Comparison of ENCODE assay signal across 13 cellular contexts in genomic region chr7:6725003-6725402, GRCh38. TPM values are rescaled to one million over a fixed set of nuclear protein-coding genes. Genes with fewer than 3 reads are reported as not detected.
DNase-seq lines count a peak whose midpoint lies in the region; ATAC-seq and TF ChIP-seq lines count a peak whose summit lies in the region.
"Had no signal": no experiment of that assay in that cellular context is flagged by ENCODE, and none has a peak within 500 bp of the region (broad histone marks: within the 10 kb centered on the region; RNA-seq: fewer than 3 reads in every experiment).

No MANE protein-coding gene starts in this region.

- no peak overlapping the region for H3K4me3 Mint-ChIP-seq in activated T-helper 2 cell treated with anti-CD3 and anti-CD28 coated beads, Interferon-gamma antibody, Interleukin-2, Interleukin-4, amounts not matched to agents 10 μg/mL and 5 μg/mL and 100 μg/mL, durations not matched to agents 14 hours and 24 hours and 36 hours (ENCODE audit: low read depth)
- H3K4me3 Mint-ChIP-seq in glutamatergic neuron (ENCODE audit: unreplicated experiment) = no peak overlapping the region
- H3K4me3 Mint-ChIP-seq: activated T-cell treated with anti-CD3 and anti-CD28 coated beads, Interleukin-2, amount 50 U/mL, for 24 hours had no signal

- peaks cover 12% of the 10 kb centered on the region for H3K9me3 Mint-ChIP-seq in activated T-helper 2 cell treated with anti-CD3 and anti-CD28 coated beads, Interferon-gamma antibody, Interleukin-2, Interleukin-4, amounts not matched to agents 10 μg/mL and 5 μg/mL and 100 μg/mL, durations not matched to agents 14 hours and 24 hours and 36 hours
- peaks cover 2% of the 10 kb centered on the region for H3K9me3 Mint-ChIP-seq in glutamatergic neuron (ENCODE audit: unreplicated experiment)

- H3K36me3 Mint-ChIP-seq in activated T-helper 2 cell treated with anti-CD3 and anti-CD28 coated beads, Interferon-gamma antibody, Interleukin-2, Interleukin-4, amounts not matched to agents 10 μg/mL and 5 μg/mL and 100 μg/mL, durations not matched to agents 14 hours and 24 hours and 36 hours (ENCODE audit: low read depth) = peaks cover 12% of the 10 kb centered on the region
- no peaks in the 10 kb centered on the region for H3K36me3 Mint-ChIP-seq in glutamatergic neuron (ENCODE audit: unreplicated experiment)

- peaks cover 8% of the 10 kb centered on the region for H3K27me3 Mint-ChIP-seq in activated T-helper 2 cell treated with anti-CD3 and anti-CD28 coated beads, Interferon-gamma antibody, Interleukin-2, Interleukin-4, amounts not matched to agents 10 μg/mL and 5 μg/mL and 100 μg/mL, durations not matched to agents 14 hours and 24 hours and 36 hours (ENCODE audit: low read depth)
- H3K27me3 Mint-ChIP-seq in glutamatergic neuron (ENCODE audit: unreplicated experiment) = peaks cover 2% of the 10 kb centered on the region

- intact Hi-C loops in activated T-helper 2 cell treated with anti-CD3 and anti-CD28 coated beads, Interferon-gamma antibody, Interleukin-2, Interleukin-4, amounts not matched to agents 10 μg/mL and 5 μg/mL and 100 μg/mL, durations not matched to agents 14 hours and 24 hours and 36 hours (cut with micrococcal nuclease) = no loop called here

- ATAC-seq in GM19452 (IDR thresholded peaks at IDR 0.05; ENCODE audit: unreplicated experiment) = peak; percentile 64
- ATAC-seq in HG03064 (IDR thresholded peaks at IDR 0.05; ENCODE audit: low read depth, unreplicated experiment) = peak; percentile 56

- no peak overlapping the region for H3K27ac Mint-ChIP-seq in activated T-helper 2 cell treated with anti-CD3 and anti-CD28 coated beads, Interferon-gamma antibody, Interleukin-2, Interleukin-4, amounts not matched to agents 10 μg/mL and 5 μg/mL and 100 μg/mL, durations not matched to agents 14 hours and 24 hours and 36 hours
- no peak overlapping the region for H3K27ac Mint-ChIP-seq in glutamatergic neuron (ENCODE audit: unreplicated experiment)
- H3K27ac Mint-ChIP-seq: activated T-cell treated with anti-CD3 and anti-CD28 coated beads, Interleukin-2, amount 50 U/mL, for 24 hours had no signal

- DNase-seq in GDM1 (lab: John Stamatoyannopoulos, UW) (peak; percentile 49), NOMO-1 treated with dmso at 0.1 percent for 144 hours (lab: John Stamatoyannopoulos, UW; ENCODE audit: unreplicated experiment) (peak; percentile 33), NCI-H1694 (lab: John Stamatoyannopoulos, UW) (no peak), glutamatergic neuron (no peak), NCI-H2227 (lab: John Stamatoyannopoulos, UW; ENCODE audit: unreplicated experiment) (no peak)
- no peak for DNase-seq in activated T-helper 2 cell treated with anti-CD3 and anti-CD28 coated beads, Interferon-gamma antibody, Interleukin-2, Interleukin-4, amounts not matched to agents 10 μg/mL and 5 μg/mL and 100 μg/mL, durations not matched to agents 14 hours and 24 hours and 36 hours (ENCODE audit: low spot score)
- DNase-seq: activated T-cell treated with anti-CD3 and anti-CD28 coated beads, Interleukin-2, amount 50 U/mL, for 24 hours; cortex of kidney; NCI-H1048; posterior cingulate gyrus; Right ventricle myocardium superior had no signal

- TF ChIP-seq CTCF in glutamatergic neuron (IDR thresholded peaks at IDR 0.05; ENCODE audit: partially characterized antibody, unreplicated experiment) = no peak

- peaks cover 7% of the 10 kb centered on the region for H3K4me1 Mint-ChIP-seq in activated T-helper 2 cell treated with anti-CD3 and anti-CD28 coated beads, Interferon-gamma antibody, Interleukin-2, Interleukin-4, amounts not matched to agents 10 μg/mL and 5 μg/mL and 100 μg/mL, durations not matched to agents 14 hours and 24 hours and 36 hours (ENCODE audit: low read depth)
- H3K4me1 Mint-ChIP-seq in glutamatergic neuron (ENCODE audit: low read depth, unreplicated experiment) = peaks cover 2% of the 10 kb centered on the region

RNA-seq across cellular contexts. Expression of gene ZNF12, which starts 18.3 kb away (rescaled TPM):
- 21.9 and 22.8 TPM in 2 replicates for total RNA-seq in activated T-helper 2 cell treated with anti-CD3 and anti-CD28 coated beads, Interferon-gamma antibody, Interleukin-2, Interleukin-4, amounts not matched to agents 10 μg/mL and 5 μg/mL and 100 μg/mL, durations not matched to agents 14 hours and 24 hours and 36 hours
- 19.6 TPM for total RNA-seq in glutamatergic neuron (ENCODE audit: unreplicated experiment)

RNA-seq across cellular contexts. Expression of gene RSPH10B2, which starts 28.9 kb away (rescaled TPM):
- 0.23 TPM in 1 of 2 replicates, not detected in the other for total RNA-seq in activated T-helper 2 cell treated with anti-CD3 and anti-CD28 coated beads, Interferon-gamma antibody, Interleukin-2, Interleukin-4, amounts not matched to agents 10 μg/mL and 5 μg/mL and 100 μg/mL, durations not matched to agents 14 hours and 24 hours and 36 hours
- total RNA-seq in glutamatergic neuron (ENCODE audit: unreplicated experiment) = 1.0 TPM
- total RNA-seq: Right ventricle myocardium superior had no signal

Comparison
In these comparisons a context has a peak if more than half of its experiments do, and no peak if none do; other contexts are left out.
1. DNase-seq: peak in GDM1 (single experiment) and NOMO-1 treated with dmso at 0.1 percent for 144 hours (single experiment); none in activated T-helper 2 cell treated with anti-CD3 and anti-CD28 coated beads, Interferon-gamma antibody, Interleukin-2, Interleukin-4, amounts not matched to agents 10 μg/mL and 5 μg/mL and 100 μg/mL, durations not matched to agents 14 hours and 24 hours and 36 hours (single experiment), NCI-H1694 (single experiment), glutamatergic neuron (single experiment) and NCI-H2227 (single experiment).